ENCODE assay signal across 13 cellular contexts in the genomic region with DNA sequence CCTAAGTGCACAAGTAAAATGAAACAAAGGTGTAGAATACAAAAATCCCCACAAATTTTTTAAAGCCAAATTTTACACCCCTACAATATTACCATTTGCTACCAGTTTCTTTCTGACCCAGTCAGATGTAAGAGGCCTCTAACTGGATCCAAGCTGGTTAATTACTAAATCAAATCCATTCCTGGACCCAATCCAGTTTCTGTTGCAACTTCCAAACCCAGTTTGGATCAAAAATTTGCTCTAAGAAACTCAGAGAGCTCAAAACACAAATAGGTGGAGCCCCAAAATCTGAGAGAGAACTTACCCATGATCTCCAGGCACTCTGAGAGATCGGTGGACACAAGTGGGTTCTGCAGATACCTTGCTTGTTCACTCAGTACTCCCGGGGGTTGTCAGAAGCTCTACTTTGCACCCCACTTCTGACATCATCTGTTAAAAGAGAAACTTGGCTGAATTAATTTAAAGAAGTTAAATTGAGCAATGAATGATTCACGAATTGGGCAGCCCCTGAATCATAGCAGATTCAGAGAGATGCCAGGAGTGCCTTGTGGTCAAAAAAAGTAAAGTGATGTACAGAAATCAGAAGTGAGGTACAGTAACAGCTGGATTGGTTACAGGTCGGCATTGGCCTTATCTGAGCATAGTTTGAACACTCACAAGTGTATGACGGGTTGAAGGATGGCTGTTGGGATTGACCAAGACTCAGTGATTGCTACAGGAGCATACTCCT.
DNase-seq lines count a peak whose midpoint lies in the region; ATAC-seq, FAIRE-seq and TF ChIP-seq lines count a peak whose summit lies in the region.
"Had no signal": no experiment of that assay in that cellular context is flagged by ENCODE, and none has a peak within 500 bp of the region (broad histone marks: within the 10 kb centered on the region; RNA-seq: fewer than 3 reads in every experiment).

No MANE protein-coding gene starts in this region.

- H3K36me3 ChIP-seq in IMR-90 (ENCODE audit: control insufficient read depth, insufficient read depth, low read length) (no peaks in the 10 kb centered on the region), prostate gland (no peaks in the 10 kb centered on the region), upper lobe of right lung (no peaks in the 10 kb centered on the region)

- no peaks in the 10 kb centered on the region for H3K9me1 ChIP-seq in IMR-90 (ENCODE audit: insufficient read depth, low read length)

- DNase-seq in A549 (ENCODE audit: low read depth in 1 of 2, low spot score in 1 of 2), result no peak
- peak; percentile 82 for DNase-seq in IMR-90
- DNase-seq in amniotic epithelial cell (ENCODE audit: low read depth), result peak; percentile 95
- peak; percentile 86 for DNase-seq in fibroblast of the aortic adventitia (ENCODE audit: low read depth)
- no peak for DNase-seq in prostate gland (ENCODE audit: low spot score)
- no peak for DNase-seq in upper lobe of right lung
- DNase-seq in activated CD4-positive, alpha-beta T cell treated with anti-CD3 and anti-CD28 coated beads for 48 hours, result no peak
- no peak for DNase-seq in 8988T
- DNase-seq: activated CD8-positive, alpha-beta memory T cell treated with anti-CD3 and anti-CD28 coated beads, Interleukin-2, amount 10 ng/mL, durations not matched to agents 7 days and 5 days; activated naive CD4-positive, alpha-beta T cell treated with anti-CD3 and anti-CD28 coated beads for 36 hours; MM.1S; occipital lobe; OCI-M1 had no signal

- POLR2A ChIA-PET in A549 (lab: Yijun Ruan, JAX) (no interaction called here), IMR-90 (lab: Charles Lee; ENCODE audit: unreplicated experiment) (no interaction called here)

- no peak overlapping the region for H2BK120ac ChIP-seq in IMR-90 (ENCODE audit: low read depth, low read length)

- TF ChIP-seq RAD21 in A549 (conservative IDR thresholded peaks at IDR 0.05 in 1 of 2, IDR thresholded peaks at IDR 0.05 in 1 of 2) (no peak), IMR-90 (IDR thresholded peaks at IDR 0.05; ENCODE audit: low read length) (no peak)

- no peak overlapping the region for H2AFZ ChIP-seq in IMR-90 (replicated peaks; ENCODE audit: low read length, poor library complexity)

- no peak overlapping the region for H2AK5ac ChIP-seq in IMR-90 (ENCODE audit: low read depth, low read length)

- no peak overlapping the region for H3K23ac ChIP-seq in IMR-90 (ENCODE audit: low read depth, low read length)

- intact Hi-C loops in IMR-90 (cut with micrococcal nuclease), result loop anchor here (5.0 kb wide), 1 partner anchor 47 kb away; no protein-coding TSS in a partner anchor
- intact Hi-C loops in prostate gland (cut with DNase I), result no loop called here
- intact Hi-C loops in upper lobe of right lung (cut with DNase I), result no loop called here

- in situ Hi-C loops in IMR-90 (cut with MboI; ENCODE audit: low sequenced_read_pairs), result loop anchor here (5.0 kb wide), 1 partner anchor 152 kb away; no protein-coding TSS in a partner anchor

- no peak overlapping the region for H3K4me3 ChIP-seq in A549
- H3K4me3 ChIP-seq in IMR-90 (ENCODE audit: insufficient read depth, low read depth, low read length), result no peak overlapping the region
- H3K4me3 ChIP-seq in fibroblast of the aortic adventitia (ENCODE audit: low read depth, low read length), result no peak overlapping the region
- H3K4me3 ChIP-seq in prostate gland, result no peak overlapping the region
- H3K4me3 ChIP-seq in upper lobe of right lung, result no peak overlapping the region

- TF ChIP-seq EP300 in A549 (IDR thresholded peaks at IDR 0.05), result no peak

- no peaks in the 10 kb centered on the region for H4K20me1 ChIP-seq in IMR-90 (ENCODE audit: insufficient read depth, low read length)

- no peak overlapping the region for H4K91ac ChIP-seq in IMR-90 (ENCODE audit: insufficient read depth, low read depth, low read length)

- H3K9ac ChIP-seq in IMR-90 (ENCODE audit: low read depth, low read length), result no peak overlapping the region

- peak; percentile 23 to 43; a peak in 2 of 6 replicates for ATAC-seq in A549
- ATAC-seq in IMR-90 (ENCODE audit: low read depth), result peak; percentile 77
- ATAC-seq in upper lobe of right lung, result no peak
- ATAC-seq: activated CD8-positive, alpha-beta memory T cell treated with anti-CD3 and anti-CD28 coated beads, Interleukin-2, amount 10 ng/mL, durations not matched to agents 7 days and 5 days had no signal

- H2AK9ac ChIP-seq in IMR-90 (replicated peaks; ENCODE audit: low read depth, low read length, poor library complexity), result no peak overlapping the region

- H3K4me2 ChIP-seq in A549 (no peak overlapping the region), IMR-90 (ENCODE audit: low read depth, low read length) (peak overlapping the region; percentile 72; the same call in 1 of the 2 replicates)

- H3K27me3 ChIP-seq in IMR-90 (ENCODE audit: control insufficient read depth, insufficient read depth, low read length) (no peaks in the 10 kb centered on the region), prostate gland (replicated peaks; ENCODE audit: insufficient read depth) (no peaks in the 10 kb centered on the region), upper lobe of right lung (no peaks in the 10 kb centered on the region)

- TF ChIP-seq POLR2A in A549 (IDR thresholded peaks at IDR 0.05; ENCODE audit: low read length), result no peak
- no peak for TF ChIP-seq POLR2A in IMR-90 (IDR thresholded peaks at IDR 0.05; ENCODE audit: low read depth, low read length)
- no peak for TF ChIP-seq POLR2A in prostate gland (IDR thresholded peaks at IDR 0.05)

- H2BK15ac ChIP-seq in IMR-90 (ENCODE audit: low read depth, low read length), result no peak overlapping the region

- no peak overlapping the region for H2BK5ac ChIP-seq in IMR-90 (ENCODE audit: low read depth, low read length, poor library complexity, severe bottlenecking)

- TF ChIP-seq CTCF in A549 (IDR thresholded peaks at IDR 0.05) (no peak), IMR-90 (conservative IDR thresholded peaks at IDR 0.05; ENCODE audit: low read depth, low read length) (no peak), fibroblast of the aortic adventitia (IDR thresholded peaks at IDR 0.05; ENCODE audit: insufficient read depth, low read length) (no peak), prostate gland (IDR thresholded peaks at IDR 0.05) (no peak), upper lobe of right lung (IDR thresholded peaks at IDR 0.05) (no peak)

- CTCF ChIA-PET in A549 (lab: Yijun Ruan, JAX), result no interaction called here
- CTCF ChIA-PET in IMR-90 (lab: Yijun Ruan, JAX), result interaction anchor here (0.8 kb wide), 1 partner anchor 12 kb away, joined by 3 read pairs; no protein-coding TSS in a partner anchor

- peak overlapping the region; percentile 47; the same call in 1 of the 2 replicates for H3K18ac ChIP-seq in IMR-90 (ENCODE audit: low read depth, low read length)

- H4K5ac ChIP-seq in IMR-90 (ENCODE audit: low read depth, low read length), result no peak overlapping the region

- H3K14ac ChIP-seq in IMR-90 (replicated peaks; ENCODE audit: low read depth, low read length), result no peak overlapping the region

- no TSS peak for BruUV-seq in IMR-90 (replicated peaks; lab: Mats Ljungman, UMichigan)

- no peak overlapping the region for H3K4ac ChIP-seq in IMR-90 (ENCODE audit: low read depth, low read length)

- H3K4me1 ChIP-seq in A549 (0 out of 3 replicates have a peak, but pooled peaks cover 3% of the 10 kb centered on the region), IMR-90 (ENCODE audit: control insufficient read depth, insufficient read depth, low read length) (no peaks in the 10 kb centered on the region; the same call in 1 of the 2 replicates), prostate gland (replicated peaks) (no peaks in the 10 kb centered on the region), upper lobe of right lung (no peaks in the 10 kb centered on the region)

- dilution Hi-C loops in IMR-90 (cut with HindIII; ENCODE audit: low sequenced_read_pairs, unreplicated experiment), result no loop called here

- no peaks in the 10 kb centered on the region for H3K79me1 ChIP-seq in IMR-90 (ENCODE audit: low read depth in 1 of 2, low read length in 2 of 2)

- H4K8ac ChIP-seq in IMR-90 (ENCODE audit: low read depth in 2 of 2, low read length in 2 of 2), result no peak overlapping the region

- no peak for FAIRE-seq in A549 (lab: Jason Lieb, UNC)

- H3K9me3 ChIP-seq in A549, result no peaks in the 10 kb centered on the region
- no peaks in the 10 kb centered on the region for H3K9me3 ChIP-seq in IMR-90 (ENCODE audit: control insufficient read depth, insufficient read depth, low read length)
- no peaks in the 10 kb centered on the region for H3K9me3 ChIP-seq in prostate gland
- H3K9me3 ChIP-seq in upper lobe of right lung, result no peaks in the 10 kb centered on the region

- H3K56ac ChIP-seq in IMR-90 (ENCODE audit: extremely low read depth, insufficient read depth, low read length), result no peak overlapping the region

- no peak overlapping the region; the same call in 1 of the 2 replicates for H2BK20ac ChIP-seq in IMR-90 (ENCODE audit: low read depth, low read length)

- no peak overlapping the region for H3K27ac ChIP-seq in A549
- no peak overlapping the region for H3K27ac ChIP-seq in IMR-90 (ENCODE audit: insufficient read depth, low read length)
- H3K27ac ChIP-seq in prostate gland, result no peak overlapping the region
- no peak overlapping the region for H3K27ac ChIP-seq in upper lobe of right lung

- 41% methylated on average over 5 of the region's 5 CpGs for WGBS in A549 (ENCODE audit: missing lambda C conversion rate)
- WGBS in IMR-90 (ENCODE audit: extremely low coverage in 2 of 2, insufficient read length in 1 of 2), 2 experiments, result 43% methylated on average over 1 of the region's 5 CpGs; no CpG with 5 or more reads in 1 of the 2 experiments
- 85% methylated on average over 5 of the region's 5 CpGs for WGBS in prostate gland

TF ChIP-seq in IMR-90, 13 proteins besides CTCF, POLR2A, EP300 and RAD21 (continues in another document):
- TF ChIP-seq, protein P1, sequence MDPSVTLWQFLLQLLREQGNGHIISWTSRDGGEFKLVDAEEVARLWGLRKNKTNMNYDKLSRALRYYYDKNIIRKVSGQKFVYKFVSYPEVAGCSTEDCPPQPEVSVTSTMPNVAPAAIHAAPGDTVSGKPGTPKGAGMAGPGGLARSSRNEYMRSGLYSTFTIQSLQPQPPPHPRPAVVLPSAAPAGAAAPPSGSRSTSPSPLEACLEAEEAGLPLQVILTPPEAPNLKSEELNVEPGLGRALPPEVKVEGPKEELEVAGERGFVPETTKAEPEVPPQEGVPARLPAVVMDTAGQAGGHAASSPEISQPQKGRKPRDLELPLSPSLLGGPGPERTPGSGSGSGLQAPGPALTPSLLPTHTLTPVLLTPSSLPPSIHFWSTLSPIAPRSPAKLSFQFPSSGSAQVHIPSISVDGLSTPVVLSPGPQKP (IDR thresholded peaks at IDR 0.05; ENCODE audit: borderline replicate concordance, low read depth, low read length), result no peak
- TF ChIP-seq BHLHE40 (IDR thresholded peaks at IDR 0.05; ENCODE audit: low read depth, low read length) (no peak), RCOR1 (IDR thresholded peaks at IDR 0.05; ENCODE audit: insufficient replicate concordance, low read length) (no peak), MAFK (IDR thresholded peaks at IDR 0.05; ENCODE audit: low read depth, low read length) (no peak), MAZ (IDR thresholded peaks at IDR 0.05; ENCODE audit: borderline replicate concordance, low read depth, low read length) (0 out of 2 replicates have a peak, but pooled peaks have one; percentile 7), CEBPB (IDR thresholded peaks at IDR 0.05; ENCODE audit: low read depth, low read length) (peak; percentile 88), NFE2L2 (IDR thresholded peaks at IDR 0.05; ENCODE audit: low read depth, low read length) (no peak)

Comparison
In these comparisons a context has a peak if more than half of its experiments do, and no peak if none do; other contexts are left out.
1. DNase-seq: peak in IMR-90 (single experiment), amniotic epithelial cell (single experiment) and fibroblast of the aortic adventitia (single experiment); none in A549 (0 of 2), prostate gland (single experiment), upper lobe of right lung (single experiment), activated CD4-positive, alpha-beta T cell treated with anti-CD3 and anti-CD28 coated beads for 48 hours (single experiment) and 8988T (single experiment).